Comparison of ENCODE assay signal across 1 cellular context in genomic region chr16:56401482-56401881, GRCh38.
TF ChIP-seq lines count a peak whose summit lies in the region.

No MANE protein-coding gene starts in this region.

TF ChIP-seq in H1, 55 proteins besides CTCF, POLR2A, EP300 and RAD21:
- TF ChIP-seq TAF7 (optimal IDR thresholded peaks at IDR 0.05; ENCODE audit: borderline replicate concordance, low read depth, low read length) (no peak), EGR1 (IDR thresholded peaks at IDR 0.05; ENCODE audit: borderline replicate concordance, low read depth, low read length) (no peak), CBX5 (IDR thresholded peaks at IDR 0.05; ENCODE audit: low read depth, low read length) (no peak), ATF2 (IDR thresholded peaks at IDR 0.05; ENCODE audit: low read length) (no peak)
- TF ChIP-seq, protein P1, sequence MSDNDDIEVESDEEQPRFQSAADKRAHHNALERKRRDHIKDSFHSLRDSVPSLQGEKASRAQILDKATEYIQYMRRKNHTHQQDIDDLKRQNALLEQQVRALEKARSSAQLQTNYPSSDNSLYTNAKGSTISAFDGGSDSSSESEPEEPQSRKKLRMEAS (IDR thresholded peaks at IDR 0.05): 0 out of 2 replicates have a peak, but pooled peaks have one; percentile 15
